ENCODE assay signal across 12 cellular contexts in the genomic region with DNA sequence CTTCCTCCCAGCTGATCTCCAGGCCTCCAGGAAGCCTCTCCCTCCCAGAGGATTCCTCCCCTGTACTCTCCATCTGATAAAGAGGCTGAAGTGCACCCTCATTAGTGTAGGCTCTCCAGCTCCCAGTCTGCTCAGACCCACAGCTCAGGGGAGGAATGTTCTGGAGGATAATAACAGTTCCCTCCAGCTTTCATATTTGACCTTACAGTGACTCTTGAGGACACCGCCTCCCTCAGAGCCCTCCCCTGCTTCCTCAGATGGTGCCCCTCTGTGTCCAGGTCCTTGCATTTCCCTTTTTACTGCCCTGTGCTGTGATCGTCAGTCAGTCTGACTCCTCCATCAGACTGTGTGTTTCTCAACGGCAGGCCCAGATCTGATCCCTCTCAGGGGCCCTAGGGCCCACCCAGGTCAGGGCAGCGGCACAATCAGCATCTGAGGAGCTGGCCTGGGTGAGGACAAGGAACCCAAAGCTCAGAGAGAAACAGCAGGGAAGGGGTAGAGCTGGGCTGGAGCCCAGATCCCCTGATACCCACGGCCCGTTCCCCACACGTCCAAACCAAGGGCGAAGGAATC. TPM values are rescaled to one million over a fixed set of nuclear protein-coding genes. Genes with fewer than 3 reads are reported as not detected.
DNase-seq lines count a peak whose midpoint lies in the region; ATAC-seq and TF ChIP-seq lines count a peak whose summit lies in the region.
"Had no signal": no experiment of that assay in that cellular context is flagged by ENCODE, and none has a peak within 500 bp of the region (broad histone marks: within the 10 kb centered on the region; RNA-seq: fewer than 3 reads in every experiment).

No MANE protein-coding gene starts in this region.

- peak overlapping the region; percentile 93 for H3K27ac Mint-ChIP-seq in activated naive CD8-positive, alpha-beta T cell treated with anti-CD3 and anti-CD28 coated beads for 36 hours
- no peak overlapping the region for H3K27ac Mint-ChIP-seq in nephron progenitor cell

- no peaks in the 10 kb centered on the region for H3K27me3 Mint-ChIP-seq in activated naive CD8-positive, alpha-beta T cell treated with anti-CD3 and anti-CD28 coated beads for 36 hours
- H3K27me3 Mint-ChIP-seq in nephron progenitor cell (ENCODE audit: low read depth, poor library complexity), result peaks cover 52% of the 10 kb centered on the region

- no peaks in the 10 kb centered on the region for H3K36me3 ChIP-seq in psoas muscle (ENCODE audit: insufficient read depth in 1 of 2, low read depth in 1 of 2)

- peaks cover 50% of the 10 kb centered on the region for H3K4me1 Mint-ChIP-seq in activated naive CD8-positive, alpha-beta T cell treated with anti-CD3 and anti-CD28 coated beads for 36 hours
- peaks cover 45% of the 10 kb centered on the region for H3K4me1 Mint-ChIP-seq in nephron progenitor cell

- H3K4me3 ChIP-seq in psoas muscle, result no peak overlapping the region

- 87 to 90% (median 88%) methylated on average over 8 of the region's 8 CpGs for WGBS in psoas muscle, 3 donors

- no peak for TF ChIP-seq CTCF in nephron progenitor cell (IDR thresholded peaks at IDR 0.05)
- no peak for TF ChIP-seq CTCF in psoas muscle (IDR thresholded peaks at IDR 0.05)

- H3K4me3 Mint-ChIP-seq in activated naive CD8-positive, alpha-beta T cell treated with anti-CD3 and anti-CD28 coated beads for 36 hours, result peak overlapping the region; percentile 86
- H3K4me3 Mint-ChIP-seq in nephron progenitor cell, result peak overlapping the region; percentile 30

- H3K27ac ChIP-seq in psoas muscle, result no peak overlapping the region
- H3K27ac ChIP-seq: 22Rv1 had no signal

- H3K9me3 ChIP-seq in psoas muscle, result no peaks in the 10 kb centered on the region

- no peaks in the 10 kb centered on the region for H3K9me3 Mint-ChIP-seq in activated naive CD8-positive, alpha-beta T cell treated with anti-CD3 and anti-CD28 coated beads for 36 hours
- peaks cover 12% of the 10 kb centered on the region for H3K9me3 Mint-ChIP-seq in nephron progenitor cell

- peaks cover 4% of the 10 kb centered on the region for H3K4me1 ChIP-seq in psoas muscle

- peaks cover 11% of the 10 kb centered on the region for H3K36me3 Mint-ChIP-seq in activated naive CD8-positive, alpha-beta T cell treated with anti-CD3 and anti-CD28 coated beads for 36 hours
- peaks cover 6% of the 10 kb centered on the region for H3K36me3 Mint-ChIP-seq in nephron progenitor cell (ENCODE audit: low read depth)

- no peaks in the 10 kb centered on the region for H3K27me3 ChIP-seq in psoas muscle (ENCODE audit: insufficient read depth in 3 of 3, low read length in 2 of 3)

- ATAC-seq in GM18868 (IDR thresholded peaks at IDR 0.05; ENCODE audit: unreplicated experiment), result no peak
- ATAC-seq in HG03280 (IDR thresholded peaks at IDR 0.05; ENCODE audit: unreplicated experiment), result no peak
- ATAC-seq in psoas muscle, result no peak

- DNase-seq in DMS 273 (lab: John Stamatoyannopoulos, UW; ENCODE audit: unreplicated experiment) (peak; percentile 14), DMS 273 treated with DMSO at 0.1 percent for 48 hours (lab: John Stamatoyannopoulos, UW) (no peak), NOMO-1 treated with DMSO at 0.1 percent for 48 hours (lab: John Stamatoyannopoulos, UW; ENCODE audit: unreplicated experiment) (peak; percentile 70), nephron progenitor cell (no peak), psoas muscle (no peak)
- peak; percentile 10 for DNase-seq in activated naive CD8-positive, alpha-beta T cell treated with anti-CD3 and anti-CD28 coated beads for 36 hours
- DNase-seq: foreskin melanocyte, NCI-H748 treated with DMSO at 0.1 percent for 48 hours had no signal

- intact Hi-C loops in psoas muscle (cut with DNase I), result no loop called here

RNA-seq across cellular contexts. Expression of gene SHISAL2A, which starts 1.1 kb away (rescaled TPM):
- total RNA-seq in activated naive CD8-positive, alpha-beta T cell treated with anti-CD3 and anti-CD28 coated beads for 36 hours, result 10 to 100 TPM; 13.7 to 14.2 TPM
- 1 to 10 TPM in 1 of 4 donors, under 1 TPM in 3; 0.19 to 1.6 (median 0.45) TPM for total RNA-seq in psoas muscle
- polyA plus RNA-seq in psoas muscle, result under 1 TPM; 0.13 to 0.44 (median 0.25) TPM
- total RNA-seq: bronchial epithelial cell had no signal

RNA-seq across cellular contexts. Expression of gene GPX7, which starts 29.7 kb away (rescaled TPM):
- total RNA-seq in activated naive CD8-positive, alpha-beta T cell treated with anti-CD3 and anti-CD28 coated beads for 36 hours, result 10 to 100 TPM; 29.4 to 31.1 TPM
- 10 to 100 TPM in 2 of 4 donors, 1 to 10 TPM in 2; 5.6 to 12.2 (median 10.2) TPM for total RNA-seq in psoas muscle
- polyA plus RNA-seq in psoas muscle, result 1 to 10 TPM; 3.6 to 7.9 (median 7.7) TPM

Comparison
In these comparisons a context has a peak if more than half of its experiments do, and no peak if none do; other contexts are left out.
1. DNase-seq: peak in DMS 273 (single experiment), NOMO-1 treated with DMSO at 0.1 percent for 48 hours (single experiment) and activated naive CD8-positive, alpha-beta T cell treated with anti-CD3 and anti-CD28 coated beads for 36 hours (single experiment); none in DMS 273 treated with DMSO at 0.1 percent for 48 hours (single experiment), nephron progenitor cell (single experiment) and psoas muscle (0 of 2).
2. RNA of gene SHISAL2A, which starts 1.1 kb away (total RNA-seq): 13.7 to 14.2 TPM in activated naive CD8-positive, alpha-beta T cell treated with anti-CD3 and anti-CD28 coated beads for 36 hours; 0.19 to 1.6 TPM in psoas muscle; every median in the first group is over 4 times any median in the second.